Comparison of ENCODE assay signal across 8 cellular contexts in genomic region chr16:80656731-80657150, GRCh38.
DNase-seq lines count a peak whose midpoint lies in the region; ATAC-seq and TF ChIP-seq lines count a peak whose summit lies in the region.

No MANE protein-coding gene starts in this region.

- POLR2A ChIA-PET in MCF 10A (lab: Yijun Ruan, JAX): no interaction called here

- peaks cover 18% of the 10 kb centered on the region for H3K9me3 Mint-ChIP-seq in activated CD4-positive, alpha-beta T cell treated with anti-CD3 and anti-CD28 coated beads, Interleukin-2, amount 10 ng/mL, durations not matched to agents 24 days and 14 days
- peaks cover 8% of the 10 kb centered on the region for H3K9me3 Mint-ChIP-seq in MCF 10A (ENCODE audit: unreplicated experiment)

- no peak for TF ChIP-seq CTCF in MCF 10A (IDR thresholded peaks at IDR 0.05; ENCODE audit: unreplicated experiment)

- intact Hi-C loops in activated CD4-positive, alpha-beta T cell treated with anti-CD3 and anti-CD28 coated beads, Interleukin-2, amount 10 ng/mL, durations not matched to agents 24 days and 14 days (cut with micrococcal nuclease): loop anchor here (1.0 to 5.0 kb wide), 8 partner anchors 20 to 341 kb away; partner anchors contain the start of gene DYNLRB2
- intact Hi-C loops in MCF 10A (cut with micrococcal nuclease): no loop called here

- ATAC-seq in GM19035 (IDR thresholded peaks at IDR 0.05; ENCODE audit: unreplicated experiment) (peak; percentile 97), HG02970 (IDR thresholded peaks at IDR 0.05; ENCODE audit: low FRiP score, unreplicated experiment) (peak; percentile 69)

- peak; percentile 86 for DNase-seq in activated CD4-positive, alpha-beta T cell treated with anti-CD3 and anti-CD28 coated beads, Interleukin-2, amount 10 ng/mL, durations not matched to agents 24 days and 14 days
- DNase-seq in stimulated activated CD4-positive, alpha-beta T cell treated with anti-CD3 and anti-CD28 coated beads, Interleukin-12 subunit alpha, Interleukin-12 subunit beta, amount 100 ng/mL, for 4 hours: peak; percentile 17
- no peak for DNase-seq in MCF 10A (ENCODE audit: unreplicated experiment)
- no peak for DNase-seq in SKM-1 (lab: John Stamatoyannopoulos, UW; ENCODE audit: unreplicated experiment)
- no peak for DNase-seq in HUDEP-2 (lab: John Stamatoyannopoulos, UW; ENCODE audit: unreplicated experiment in 76 of 76)
- DNase-seq in NK-92 treated with Interleukin-12 subunit alpha and Interleukin-12 subunit beta, amount 100 ng/mL, for 24 hours (lab: John Stamatoyannopoulos, UW): no peak

- peaks cover 31% of the 10 kb centered on the region for H3K4me1 Mint-ChIP-seq in activated CD4-positive, alpha-beta T cell treated with anti-CD3 and anti-CD28 coated beads, Interleukin-2, amount 10 ng/mL, durations not matched to agents 24 days and 14 days
- no peaks in the 10 kb centered on the region for H3K4me1 Mint-ChIP-seq in MCF 10A (ENCODE audit: insufficient read depth, unreplicated experiment)

- no TSS peak for BruUV-seq in MCF 10A (replicated peaks; lab: Mats Ljungman, UMichigan)

- peak overlapping the region; percentile 94 for H3K27ac Mint-ChIP-seq in activated CD4-positive, alpha-beta T cell treated with anti-CD3 and anti-CD28 coated beads, Interleukin-2, amount 10 ng/mL, durations not matched to agents 24 days and 14 days
- H3K27ac Mint-ChIP-seq in MCF 10A (ENCODE audit: low read depth, unreplicated experiment): no peak overlapping the region

- no peaks in the 10 kb centered on the region for H3K27me3 Mint-ChIP-seq in activated CD4-positive, alpha-beta T cell treated with anti-CD3 and anti-CD28 coated beads, Interleukin-2, amount 10 ng/mL, durations not matched to agents 24 days and 14 days
- H3K27me3 Mint-ChIP-seq in MCF 10A (ENCODE audit: insufficient read depth, unreplicated experiment): no peaks in the 10 kb centered on the region

- peaks cover 32% of the 10 kb centered on the region for H3K36me3 Mint-ChIP-seq in activated CD4-positive, alpha-beta T cell treated with anti-CD3 and anti-CD28 coated beads, Interleukin-2, amount 10 ng/mL, durations not matched to agents 24 days and 14 days (ENCODE audit: low read depth)
- peaks cover 11% of the 10 kb centered on the region for H3K36me3 Mint-ChIP-seq in MCF 10A (ENCODE audit: insufficient read depth, unreplicated experiment)

- CTCF ChIA-PET in MCF 10A (lab: Yijun Ruan, JAX): interaction anchor here (1.9 kb wide), 1 partner anchor 169 kb away, joined by 4 read pairs; no protein-coding TSS in a partner anchor

- peak overlapping the region; percentile 85 for H3K4me3 Mint-ChIP-seq in activated CD4-positive, alpha-beta T cell treated with anti-CD3 and anti-CD28 coated beads, Interleukin-2, amount 10 ng/mL, durations not matched to agents 24 days and 14 days
- H3K4me3 Mint-ChIP-seq in MCF 10A (ENCODE audit: unreplicated experiment): no peak overlapping the region

Comparison
In these comparisons a context has a peak if more than half of its experiments do, and no peak if none do; other contexts are left out.
1. DNase-seq: peak in activated CD4-positive, alpha-beta T cell treated with anti-CD3 and anti-CD28 coated beads, Interleukin-2, amount 10 ng/mL, durations not matched to agents 24 days and 14 days (single experiment) and stimulated activated CD4-positive, alpha-beta T cell treated with anti-CD3 and anti-CD28 coated beads, Interleukin-12 subunit alpha, Interleukin-12 subunit beta, amount 100 ng/mL, for 4 hours (single experiment); none in MCF 10A (single experiment), SKM-1 (single experiment), HUDEP-2 (0 of 76) and NK-92 treated with Interleukin-12 subunit alpha and Interleukin-12 subunit beta, amount 100 ng/mL, for 24 hours (single experiment).